ENCODE assay signal across 8 cellular contexts in the genomic region with DNA sequence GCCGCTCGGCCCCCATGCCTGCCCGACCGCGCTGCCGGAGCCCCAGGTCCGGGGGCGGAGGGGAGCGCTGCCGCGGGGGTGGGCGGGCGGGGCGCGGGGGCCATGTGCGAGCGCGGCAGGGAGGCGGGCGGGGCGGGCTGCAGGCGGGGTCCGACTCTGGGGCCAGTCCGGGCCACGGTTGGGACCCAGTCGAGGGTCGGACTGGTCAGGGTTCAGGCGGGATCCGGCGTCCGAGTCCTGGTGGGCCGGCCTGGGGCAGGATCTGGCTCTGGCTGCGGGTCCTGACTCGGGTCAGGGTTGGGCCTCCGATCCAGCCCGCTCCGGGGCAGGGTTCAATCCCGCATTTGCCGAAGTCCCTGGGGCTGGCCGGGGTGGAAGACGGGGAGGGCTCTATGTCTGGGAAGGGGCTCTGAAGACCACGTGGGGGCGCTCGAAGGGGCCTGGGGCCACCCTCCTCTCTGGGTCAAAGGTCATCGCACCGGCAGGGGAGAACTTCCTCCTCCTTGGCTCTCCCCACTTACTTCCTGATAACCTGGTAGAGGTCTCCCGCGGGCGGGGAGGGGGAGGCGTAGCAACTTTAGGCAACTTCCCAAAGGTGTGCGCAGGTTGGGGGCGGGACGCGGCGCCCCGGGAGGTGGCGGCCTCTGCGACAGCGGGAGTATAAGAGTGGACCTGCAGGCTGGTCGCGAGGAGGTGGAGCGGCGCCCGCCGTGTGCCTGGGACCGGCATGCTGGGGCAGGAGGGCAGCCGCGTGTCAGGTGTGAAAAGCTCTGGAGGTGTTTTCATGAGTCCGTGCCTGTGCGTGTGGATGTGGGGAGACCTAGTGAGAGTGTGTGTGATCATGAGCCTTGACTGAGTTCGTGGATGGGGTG. TPM values are rescaled to one million over a fixed set of nuclear protein-coding genes. Genes with fewer than 3 reads are reported as not detected.
A peak's percentile ranks its signal among the peaks of the same experiment; 100 is the strongest.
DNase-seq lines count a peak whose midpoint lies in the region; ATAC-seq and TF ChIP-seq lines count a peak whose summit lies in the region.

No MANE protein-coding gene starts in this region.

- H3K4me3 ChIP-seq in CD4-positive, CD25-positive, alpha-beta regulatory T cell (ENCODE audit: low read depth, low read length), result peak overlapping the region; percentile 77
- H3K4me3 ChIP-seq in IMR-90 (ENCODE audit: insufficient read depth, low read depth, low read length) (peak overlapping the region; percentile 58), retinal pigment epithelial cell (ENCODE audit: low read length) (peak overlapping the region; percentile 73)

- peak overlapping the region; percentile 25 for H3K56ac ChIP-seq in IMR-90 (ENCODE audit: extremely low read depth, insufficient read depth, low read length)

- TF ChIP-seq CTCF in IMR-90 (conservative IDR thresholded peaks at IDR 0.05; ENCODE audit: low read depth, low read length) (peak; percentile 37; the same call in 1 of the 2 replicates), retinal pigment epithelial cell (conservative IDR thresholded peaks at IDR 0.05; ENCODE audit: low read depth, low read length) (peak; percentile 38)

- peaks cover 30% of the 10 kb centered on the region for H3K4me1 ChIP-seq in CD4-positive, CD25-positive, alpha-beta regulatory T cell (ENCODE audit: control insufficient read depth, insufficient read depth, low read length, poor library complexity, severe bottlenecking)
- peaks cover 9% of the 10 kb centered on the region; the same call in 1 of the 2 replicates for H3K4me1 ChIP-seq in IMR-90 (ENCODE audit: control insufficient read depth, insufficient read depth, low read length)

- no peaks in the 10 kb centered on the region for H3K9me3 ChIP-seq in CD4-positive, CD25-positive, alpha-beta regulatory T cell (ENCODE audit: control insufficient read depth in 2 of 2, low read length in 2 of 2)
- H3K9me3 ChIP-seq in IMR-90 (ENCODE audit: control insufficient read depth, insufficient read depth, low read length), result no peaks in the 10 kb centered on the region

- peaks cover 16 to 26% of the 10 kb centered on the region in 2 experiments for H3K79me1 ChIP-seq in IMR-90 (ENCODE audit: low read depth in 1 of 2, low read length in 2 of 2)

- H3K14ac ChIP-seq in IMR-90 (replicated peaks; ENCODE audit: low read depth, low read length), result peak overlapping the region; percentile 88

- POLR2A ChIA-PET in IMR-90 (lab: Charles Lee; ENCODE audit: unreplicated experiment), result interaction anchor here (1.6 kb wide), 1 partner anchor 12 kb away, joined by 4 read pairs; a partner anchor contains a TSS

- in situ Hi-C loops in IMR-90 (cut with MboI; ENCODE audit: low sequenced_read_pairs), result no loop called here

- CTCF ChIA-PET in IMR-90 (lab: Yijun Ruan, JAX), result interaction anchor here (0.6 to 1.7 kb wide), 3 partner anchors 16 to 101 kb away, joined by 3 to 4 read pairs (median 4); a partner anchor contains a TSS

- H4K8ac ChIP-seq in IMR-90 (ENCODE audit: low read depth in 2 of 2, low read length in 2 of 2), result peak overlapping the region; percentile 15 to 47; a peak in 3 of 4 replicates

- H3K4me3 Mint-ChIP-seq in CD4-positive, CD25-positive, alpha-beta regulatory T cell, result peak overlapping the region; percentile 95 to 99 (median 97)
- peak overlapping the region; percentile 100 for H3K4me3 Mint-ChIP-seq in activated naive CD8-positive, alpha-beta T cell

- H3K27me3 ChIP-seq in CD4-positive, CD25-positive, alpha-beta regulatory T cell (ENCODE audit: control insufficient read depth, insufficient read depth, low read length), result no peaks in the 10 kb centered on the region
- H3K27me3 ChIP-seq in IMR-90 (ENCODE audit: control insufficient read depth, insufficient read depth, low read length), result no peaks in the 10 kb centered on the region

- dilution Hi-C loops in IMR-90 (cut with HindIII; ENCODE audit: low sequenced_read_pairs, unreplicated experiment), result no loop called here

- H3K4me2 ChIP-seq in IMR-90 (ENCODE audit: low read depth, low read length), result peak overlapping the region; percentile 90

- H2AFZ ChIP-seq in IMR-90 (replicated peaks; ENCODE audit: low read length, poor library complexity), result peak overlapping the region; percentile 89

- H3K27ac Mint-ChIP-seq in CD4-positive, CD25-positive, alpha-beta regulatory T cell, result peak overlapping the region; percentile 88 to 96 (median 95)
- peak overlapping the region; percentile 96 for H3K27ac Mint-ChIP-seq in activated naive CD8-positive, alpha-beta T cell

- no peaks in the 10 kb centered on the region for H3K9me1 ChIP-seq in IMR-90 (ENCODE audit: insufficient read depth, low read length)

- WGBS in IMR-90 (ENCODE audit: extremely low coverage in 2 of 2, insufficient read length in 1 of 2), 2 experiments, result 3% methylated on average over 37 of the region's 71 CpGs; no CpG with 5 or more reads in 1 of the 2 experiments

- peaks cover 13% of the 10 kb centered on the region for H3K27me3 Mint-ChIP-seq in CD4-positive, CD25-positive, alpha-beta regulatory T cell
- no peaks in the 10 kb centered on the region for H3K27me3 Mint-ChIP-seq in activated naive CD8-positive, alpha-beta T cell

- no peak for TF ChIP-seq POLR2A in IMR-90 (IDR thresholded peaks at IDR 0.05; ENCODE audit: low read depth, low read length)

- H2AK5ac ChIP-seq in IMR-90 (ENCODE audit: low read depth, low read length), result peak overlapping the region; percentile 83

- peak overlapping the region; percentile 66 for H2BK5ac ChIP-seq in IMR-90 (ENCODE audit: low read depth, low read length, poor library complexity, severe bottlenecking)

- intact Hi-C loops in IMR-90 (cut with micrococcal nuclease), result loop anchor here (1.0 to 10.0 kb wide), 3 partner anchors 36 to 301 kb away; no protein-coding TSS in a partner anchor
- intact Hi-C loops in left ventricle myocardium superior (cut with micrococcal nuclease), result no loop called here

- peak overlapping the region; percentile 80 for H3K23ac ChIP-seq in IMR-90 (ENCODE audit: low read depth, low read length)

- BruUV-seq in IMR-90 (replicated peaks; lab: Mats Ljungman, UMichigan), result no TSS peak

- peak overlapping the region; percentile 54 for H3K4ac ChIP-seq in IMR-90 (ENCODE audit: low read depth, low read length)

- no peak overlapping the region for H3K18ac ChIP-seq in IMR-90 (ENCODE audit: low read depth, low read length)

- H3K4me1 Mint-ChIP-seq in CD4-positive, CD25-positive, alpha-beta regulatory T cell, result peaks cover 7 to 39% (median 16%) of the 10 kb centered on the region in 4 donors
- H3K4me1 Mint-ChIP-seq in activated naive CD8-positive, alpha-beta T cell (ENCODE audit: low read depth), result peaks cover 35% of the 10 kb centered on the region

- peak overlapping the region; percentile 79 for H3K27ac ChIP-seq in CD4-positive, CD25-positive, alpha-beta regulatory T cell (ENCODE audit: insufficient read depth, low read length, poor library complexity, severe bottlenecking)
- peak overlapping the region; percentile 86 for H3K27ac ChIP-seq in IMR-90 (ENCODE audit: insufficient read depth, low read length)

- peak overlapping the region; percentile 53; the same call in 1 of the 2 replicates for H4K91ac ChIP-seq in IMR-90 (ENCODE audit: insufficient read depth, low read depth, low read length)

- no peaks in the 10 kb centered on the region for H3K9me3 Mint-ChIP-seq in CD4-positive, CD25-positive, alpha-beta regulatory T cell
- H3K9me3 Mint-ChIP-seq in activated naive CD8-positive, alpha-beta T cell (ENCODE audit: low read depth), result no peaks in the 10 kb centered on the region

- peaks cover 7% of the 10 kb centered on the region for H4K20me1 ChIP-seq in IMR-90 (ENCODE audit: insufficient read depth, low read length)

- peak overlapping the region; percentile 17; the same call in 1 of the 2 replicates for H2BK120ac ChIP-seq in IMR-90 (ENCODE audit: low read depth, low read length)

- H3K9ac ChIP-seq in IMR-90 (ENCODE audit: low read depth, low read length), result peak overlapping the region; percentile 80

- peak; percentile 6 for ATAC-seq in CD4-positive, CD25-positive, alpha-beta regulatory T cell (ENCODE audit: low read depth in 2 of 2)
- ATAC-seq in GM19452 (IDR thresholded peaks at IDR 0.05; ENCODE audit: unreplicated experiment) (peak; percentile 27), IMR-90 (ENCODE audit: low read depth) (peak; percentile 28), SK-N-SH treated with all-trans-retinoic acid at 6 μM for 48 hours (peak; percentile 10), left ventricle myocardium superior (peak; percentile 26), HG03039 (IDR thresholded peaks at IDR 0.05; ENCODE audit: unreplicated experiment) (no peak)

- DNase-seq in CD4-positive, CD25-positive, alpha-beta regulatory T cell, result peak; percentile 62 to 80 (median 72)
- peak; percentile 27 for DNase-seq in IMR-90
- peak; percentile 83 for DNase-seq in left ventricle myocardium superior
- DNase-seq in retinal pigment epithelial cell (ENCODE audit: low read depth), result no peak

- H2BK15ac ChIP-seq in IMR-90 (ENCODE audit: low read depth, low read length), result no peak overlapping the region

- no peaks in the 10 kb centered on the region for H3K36me3 Mint-ChIP-seq in CD4-positive, CD25-positive, alpha-beta regulatory T cell
- peaks cover 2% of the 10 kb centered on the region for H3K36me3 Mint-ChIP-seq in activated naive CD8-positive, alpha-beta T cell

- TF ChIP-seq RAD21 in IMR-90 (IDR thresholded peaks at IDR 0.05; ENCODE audit: low read length), result no peak; the same call in 1 of the 2 replicates

- H2BK20ac ChIP-seq in IMR-90 (ENCODE audit: low read depth, low read length), result no peak overlapping the region

- H4K5ac ChIP-seq in IMR-90 (ENCODE audit: low read depth, low read length), result peak overlapping the region; percentile 1; the same call in 1 of the 2 replicates

- peak overlapping the region; percentile 83 for H2AK9ac ChIP-seq in IMR-90 (replicated peaks; ENCODE audit: low read depth, low read length, poor library complexity)

- no peaks in the 10 kb centered on the region for H3K36me3 ChIP-seq in CD4-positive, CD25-positive, alpha-beta regulatory T cell (ENCODE audit: control insufficient read depth, insufficient read depth, low read length)
- no peaks in the 10 kb centered on the region for H3K36me3 ChIP-seq in IMR-90 (ENCODE audit: control insufficient read depth, insufficient read depth, low read length)

RNA-seq across cellular contexts. Expression of a gene that starts 0.6 kb away (rescaled TPM):
- total RNA-seq in CD4-positive, CD25-positive, alpha-beta regulatory T cell, result 28.6 TPM
- polyA plus RNA-seq in CD4-positive, CD25-positive, alpha-beta regulatory T cell, result 1 to 10 TPM; 6.0 to 7.4 (median 6.4) TPM
- total RNA-seq in IMR-90 (2012; rRNA removed) (10.2 and 10.3 TPM in 2 replicates), left ventricle myocardium superior (256 TPM)
- 15.0 and 15.8 TPM in 2 replicates for polyA plus RNA-seq in IMR-90 (2012; rRNA removed)
- 18.8 and 20.4 TPM in 2 replicates for polyA plus RNA-seq in IMR-90 (2012; cell fraction: cytosol; rRNA removed)
- 16.3 and 44.0 TPM in 2 replicates for polyA plus RNA-seq in IMR-90 (2012; cell fraction: nucleus; rRNA removed; ENCODE audit: low replicate concordance)

RNA-seq across cellular contexts. Expression of a gene that starts 5.8 kb away (rescaled TPM):
- not detected for total RNA-seq in CD4-positive, CD25-positive, alpha-beta regulatory T cell
- polyA plus RNA-seq in CD4-positive, CD25-positive, alpha-beta regulatory T cell, result not detected
- total RNA-seq in IMR-90 (2012; rRNA removed), result not detected in 2 replicates
- not detected in 2 replicates for polyA plus RNA-seq in IMR-90 (2012; rRNA removed)
- 0.40 TPM in 1 of 2 replicates, not detected in the other for polyA plus RNA-seq in IMR-90 (2012; cell fraction: cytosol; rRNA removed)
- 0.34 TPM in 1 of 2 replicates, not detected in the other for polyA plus RNA-seq in IMR-90 (2012; cell fraction: nucleus; rRNA removed; ENCODE audit: low replicate concordance)
- not detected for total RNA-seq in left ventricle myocardium superior

RNA-seq across cellular contexts. Expression of a gene that starts 11.4 kb away (rescaled TPM):
- 95.6 TPM for total RNA-seq in CD4-positive, CD25-positive, alpha-beta regulatory T cell
- polyA plus RNA-seq in CD4-positive, CD25-positive, alpha-beta regulatory T cell, result 100 to 1,000 TPM; 418 to 512 (median 480) TPM
- 202 and 206 TPM in 2 replicates for total RNA-seq in IMR-90 (2012; rRNA removed)
- polyA plus RNA-seq in IMR-90 (2012; rRNA removed), result 173 and 206 TPM in 2 replicates
- 669 and 1,019 TPM in 2 replicates for polyA plus RNA-seq in IMR-90 (2012; cell fraction: cytosol; rRNA removed)
- 158 and 162 TPM in 2 replicates for polyA plus RNA-seq in IMR-90 (2012; cell fraction: nucleus; rRNA removed; ENCODE audit: low replicate concordance)
- 83.4 TPM for total RNA-seq in left ventricle myocardium superior

RNA-seq across cellular contexts. Expression of a gene that starts 12.0 kb away (rescaled TPM):
- 40.1 TPM for total RNA-seq in CD4-positive, CD25-positive, alpha-beta regulatory T cell
- polyA plus RNA-seq in CD4-positive, CD25-positive, alpha-beta regulatory T cell, result 100 to 1,000 TPM; 170 to 217 (median 187) TPM
- total RNA-seq in IMR-90 (2012; rRNA removed) (120 and 160 TPM in 2 replicates), left ventricle myocardium superior (362 TPM)
- 292 and 332 TPM in 2 replicates for polyA plus RNA-seq in IMR-90 (2012; rRNA removed)
- polyA plus RNA-seq in IMR-90 (2012; cell fraction: cytosol; rRNA removed), result 766 and 775 TPM in 2 replicates
- polyA plus RNA-seq in IMR-90 (2012; cell fraction: nucleus; rRNA removed; ENCODE audit: low replicate concordance), result 159 and 265 TPM in 2 replicates

RNA-seq across cellular contexts. Expression of a gene that starts 14.8 kb away (rescaled TPM):
- total RNA-seq in CD4-positive, CD25-positive, alpha-beta regulatory T cell, result not detected
- polyA plus RNA-seq in CD4-positive, CD25-positive, alpha-beta regulatory T cell, result not detected
- total RNA-seq in IMR-90 (2012; rRNA removed) (not detected in 2 replicates), left ventricle myocardium superior (not detected)
- polyA plus RNA-seq in IMR-90 (2012; rRNA removed), result not detected in 2 replicates
- 0.05 TPM in 1 of 2 replicates, not detected in the other for polyA plus RNA-seq in IMR-90 (2012; cell fraction: cytosol; rRNA removed)
- polyA plus RNA-seq in IMR-90 (2012; cell fraction: nucleus; rRNA removed; ENCODE audit: low replicate concordance), result 0.22 and 0.38 TPM in 2 replicates
